Comparison of ENCODE assay signal across 15 cellular contexts in the genomic region with DNA sequence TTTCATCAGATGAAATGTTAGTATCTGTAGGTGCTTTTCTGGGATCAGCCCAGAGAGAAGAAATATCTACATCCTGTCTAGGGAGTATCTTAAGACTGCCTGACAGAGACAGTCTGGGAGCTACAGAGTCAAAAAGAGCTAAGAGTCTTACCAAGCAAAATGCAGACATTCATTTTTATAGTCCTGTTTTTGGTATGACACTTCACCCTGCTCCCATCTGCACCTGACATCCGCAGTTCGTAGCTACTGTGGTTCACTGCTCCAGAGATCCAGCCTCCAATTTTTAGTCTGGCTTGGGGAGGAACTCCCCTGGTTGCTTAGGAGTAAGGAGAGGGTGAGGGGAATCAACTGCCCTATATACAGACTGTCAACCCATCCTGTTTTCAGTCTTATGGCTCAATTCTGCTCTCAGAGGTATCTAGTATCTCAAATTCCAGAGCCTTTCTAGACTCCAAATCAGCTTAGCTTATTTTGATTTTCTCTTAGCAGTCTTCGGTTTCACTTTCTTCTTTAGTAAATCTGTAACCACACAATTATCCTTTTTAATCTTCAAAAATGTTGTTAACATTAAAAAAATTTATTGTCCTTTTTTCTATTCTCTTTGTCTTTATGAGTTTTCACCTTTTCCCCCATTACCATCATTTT.
DNase-seq lines count a peak whose midpoint lies in the region; ATAC-seq, FAIRE-seq and TF ChIP-seq lines count a peak whose summit lies in the region.
"Had no signal": no experiment of that assay in that cellular context is flagged by ENCODE, and none has a peak within 500 bp of the region (broad histone marks: within the 10 kb centered on the region; RNA-seq: fewer than 3 reads in every experiment).

No MANE protein-coding gene starts in this region.

- ATAC-seq in HG03066 (IDR thresholded peaks at IDR 0.05; ENCODE audit: low read depth, unreplicated experiment), result peak; percentile 63
- no peak for ATAC-seq in effector memory CD8-positive, alpha-beta T cell (replicated peaks)

- peaks cover 6 to 8% of the 10 kb centered on the region in 2 donors for H3K27me3 Mint-ChIP-seq in effector memory CD8-positive, alpha-beta T cell
- peaks cover 4% of the 10 kb centered on the region for H3K27me3 Mint-ChIP-seq in type B pancreatic cell

- peak overlapping the region in 1 of 2 donors; percentile 11 for H3K4me3 Mint-ChIP-seq in effector memory CD8-positive, alpha-beta T cell
- H3K4me3 Mint-ChIP-seq in type B pancreatic cell, result no peak overlapping the region

- H3K4me3 ChIP-seq in adipocyte (ENCODE audit: low read length), result no peak overlapping the region
- H3K4me3 ChIP-seq in A673 (ENCODE audit: low read depth, low read length, poor library complexity, severe bottlenecking), result no peak overlapping the region
- H3K4me3 ChIP-seq: cardiac muscle cell, thoracic aorta had no signal

- intact Hi-C loops in A673 (cut with micrococcal nuclease; ENCODE audit: unreplicated experiment), result no loop called here

- H3K27ac ChIP-seq in A673 (ENCODE audit: low read depth, low read length, poor library complexity, severe bottlenecking), result no peak overlapping the region
- H3K27ac ChIP-seq: cardiac muscle cell, thoracic aorta had no signal

- H3K9ac ChIP-seq in adipocyte (ENCODE audit: low read length), result peak overlapping the region; percentile 18

- no peaks in the 10 kb centered on the region for H3K36me3 Mint-ChIP-seq in effector memory CD8-positive, alpha-beta T cell (ENCODE audit: insufficient read depth)
- no peaks in the 10 kb centered on the region for H3K36me3 Mint-ChIP-seq in type B pancreatic cell

- POLR2A ChIA-PET in A673 (lab: Charles Lee; ENCODE audit: low non-redundant PET), result no interaction called here

- TF ChIP-seq CTCF in GM20000 (IDR thresholded peaks at IDR 0.05; ENCODE audit: extremely low read depth, missing control alignments) (no peak), A673 (conservative IDR thresholded peaks at IDR 0.05; ENCODE audit: low read depth, low read length) (no peak), type B pancreatic cell (conservative IDR thresholded peaks at IDR 0.05) (no peak)

- peak; percentile 75 for FAIRE-seq in GM18507 (lab: Jason Lieb, UNC)
- FAIRE-seq: D721Med had no signal

- DNase-seq in GM18507 (ENCODE audit: extremely low spot score, insufficient read length, low read depth) (no peak), GM20000 (ENCODE audit: low spot score) (peak; percentile 30), adipocyte (ENCODE audit: low read depth) (no peak), A673 (ENCODE audit: low spot score) (no peak), type B pancreatic cell (ENCODE audit: extremely low spot score, unreplicated experiment) (no peak), NCI-H774 (lab: John Stamatoyannopoulos, UW) (no peak)
- DNase-seq in effector memory CD8-positive, alpha-beta T cell, result no peak
- DNase-seq: kidney glomerular epithelial cell; NCI-H1417; occipital lobe; stimulated activated CD4-positive, alpha-beta T cell treated with anti-CD3 and anti-CD28 coated beads, Interleukin-4, amount 100 ng/mL, for 1 hour had no signal

- H3K9me3 Mint-ChIP-seq in effector memory CD8-positive, alpha-beta T cell, result no peaks in the 10 kb centered on the region
- no peaks in the 10 kb centered on the region for H3K9me3 Mint-ChIP-seq in type B pancreatic cell

- H3K9me3 ChIP-seq in adipocyte (ENCODE audit: control insufficient read depth, low read length), result no peaks in the 10 kb centered on the region
- no peaks in the 10 kb centered on the region for H3K9me3 ChIP-seq in A673 (ENCODE audit: low read depth, low read length, poor library complexity, severe bottlenecking)
- H3K9me3 ChIP-seq: thoracic aorta had no signal

- H3K4me1 ChIP-seq in adipocyte (ENCODE audit: control insufficient read depth, insufficient read depth, low read length) (peaks cover 6% of the 10 kb centered on the region), A673 (ENCODE audit: insufficient read depth, low read length, poor library complexity, severe bottlenecking) (no peaks in the 10 kb centered on the region)

- peak overlapping the region in 1 of 2 donors; percentile 22 for H3K27ac Mint-ChIP-seq in effector memory CD8-positive, alpha-beta T cell
- no peak overlapping the region for H3K27ac Mint-ChIP-seq in type B pancreatic cell

- H3K4me1 Mint-ChIP-seq in effector memory CD8-positive, alpha-beta T cell (ENCODE audit: low read depth in 2 of 2), result no peaks in the 10 kb centered on the region
- no peaks in the 10 kb centered on the region for H3K4me1 Mint-ChIP-seq in type B pancreatic cell (ENCODE audit: unreplicated experiment)

- no peaks in the 10 kb centered on the region for H3K27me3 ChIP-seq in adipocyte (replicated peaks; ENCODE audit: control insufficient read depth, insufficient read depth, low read length)
- H3K27me3 ChIP-seq in A673 (replicated peaks; ENCODE audit: insufficient read depth, low read depth, low read length, poor library complexity), result peaks cover 54% of the 10 kb centered on the region
- H3K27me3 ChIP-seq: cardiac muscle cell had no signal

- no peaks in the 10 kb centered on the region for H3K36me3 ChIP-seq in adipocyte (ENCODE audit: control insufficient read depth, insufficient read depth, low read length, severe bottlenecking)
- no peaks in the 10 kb centered on the region for H3K36me3 ChIP-seq in A673 (ENCODE audit: insufficient read depth, low read length, poor library complexity, severe bottlenecking)
- H3K36me3 ChIP-seq: cardiac muscle cell, thoracic aorta had no signal

- no TSS peak for BruUV-seq in A673 (replicated peaks; lab: Mats Ljungman, UMichigan)

- CTCF ChIA-PET in A673 (lab: Charles Lee), result no interaction called here
